20 cellular contexts compared by ENCODE assay signal in the genomic region with DNA sequence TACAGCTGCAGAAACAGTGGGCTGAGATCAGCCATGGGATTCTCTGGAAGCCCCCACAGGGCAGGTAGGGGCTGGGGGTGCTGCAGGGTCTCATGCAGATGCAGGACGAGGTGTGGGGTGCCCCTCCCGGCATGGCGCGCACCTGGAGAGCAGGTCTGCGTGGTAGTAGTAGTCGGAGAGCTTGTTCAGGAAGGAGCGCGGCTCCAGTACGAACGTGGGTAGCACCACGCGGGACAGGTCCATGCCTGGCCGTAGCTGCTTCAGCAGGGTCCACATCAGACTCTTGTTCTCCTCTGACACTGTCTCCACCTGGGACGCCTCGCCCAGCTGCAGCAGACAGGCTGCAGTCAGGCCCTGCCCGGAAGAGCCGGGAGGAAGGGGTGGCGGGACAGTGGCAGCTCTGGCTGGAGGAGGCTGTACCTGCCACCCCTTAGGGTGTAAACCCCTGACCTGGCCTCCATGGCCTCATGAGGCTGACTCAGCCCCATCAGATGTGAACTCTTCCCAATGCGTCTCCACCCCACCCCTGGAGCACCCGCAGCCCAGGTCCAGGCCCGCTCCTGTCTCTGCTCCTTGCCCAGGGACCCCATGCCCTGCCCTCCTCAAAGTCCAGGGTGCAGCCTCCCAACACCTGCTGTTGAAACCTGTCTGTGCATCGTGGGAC. TPM values are rescaled to one million over a fixed set of nuclear protein-coding genes. Genes with fewer than 3 reads are reported as not detected.
DNase-seq lines count a peak whose midpoint lies in the region; ATAC-seq and TF ChIP-seq lines count a peak whose summit lies in the region.
"Had no signal": no experiment of that assay in that cellular context is flagged by ENCODE, and none has a peak within 500 bp of the region (broad histone marks: within the 10 kb centered on the region; RNA-seq: fewer than 3 reads in every experiment).

No MANE protein-coding gene starts in this region.

- H3K4me2 ChIP-seq in BLaER1 = peak overlapping the region; percentile 77

- H3K9ac ChIP-seq in BLaER1 (0 out of 2 replicates have a peak overlapping the region, but pooled peaks have one; percentile 29), endodermal cell (ENCODE audit: extremely low read depth, low read length, poor library complexity, severe bottlenecking) (no peak overlapping the region)

- TF ChIP-seq POLR2A in sigmoid colon (IDR thresholded peaks at IDR 0.05) = no peak

- no peaks in the 10 kb centered on the region for H3K9me3 ChIP-seq in BLaER1
- no peaks in the 10 kb centered on the region for H3K9me3 ChIP-seq in endodermal cell (ENCODE audit: control insufficient read depth, low read length)
- no peaks in the 10 kb centered on the region for H3K9me3 ChIP-seq in sigmoid colon
- H3K9me3 ChIP-seq: body of pancreas, gastroesophageal sphincter, ovary had no signal

- H3K27me3 ChIP-seq in BLaER1 = no peaks in the 10 kb centered on the region
- H3K27me3 ChIP-seq in endodermal cell (ENCODE audit: control insufficient read depth, insufficient read depth, low read length, poor library complexity, severe bottlenecking) = no peaks in the 10 kb centered on the region
- H3K27me3 ChIP-seq in sigmoid colon = no peaks in the 10 kb centered on the region
- H3K27me3 ChIP-seq: body of pancreas, gastroesophageal sphincter, ovary had no signal

- no peaks in the 10 kb centered on the region for H3K4me1 Mint-ChIP-seq in endodermal cell
- H3K4me1 Mint-ChIP-seq: activated T-helper 17 cell treated with anti-CD3 and anti-CD28 coated beads, Interleukin-2, amount 50 U/mL, for 72 hours; memory B cell had no signal

- H3K9me3 Mint-ChIP-seq in endodermal cell = no peaks in the 10 kb centered on the region
- H3K9me3 Mint-ChIP-seq: activated T-helper 17 cell treated with anti-CD3 and anti-CD28 coated beads, Interleukin-2, amount 50 U/mL, for 72 hours; memory B cell had no signal

- H3K36me3 ChIP-seq in BLaER1 (peaks cover 26% of the 10 kb centered on the region; the same call in 1 of the 2 replicates), endodermal cell (ENCODE audit: control insufficient read depth, insufficient read depth, low read length) (no peaks in the 10 kb centered on the region), sigmoid colon (peaks cover 8 to 77% (median 30%) of the 10 kb centered on the region in 4 donors)
- H3K36me3 ChIP-seq: ovary had no signal

- H3K36me3 Mint-ChIP-seq in endodermal cell (ENCODE audit: low read depth) = no peaks in the 10 kb centered on the region

- TF ChIP-seq CTCF in endodermal cell (conservative IDR thresholded peaks at IDR 0.05) = no peak
- TF ChIP-seq CTCF in sigmoid colon (IDR thresholded peaks at IDR 0.05) = no peak

- TF ChIP-seq EP300 in sigmoid colon (IDR thresholded peaks at IDR 0.05) = no peak

- H4K20me1 ChIP-seq in BLaER1 = no peaks in the 10 kb centered on the region

- H3K4me1 ChIP-seq in BLaER1 (peaks cover 84% of the 10 kb centered on the region), endodermal cell (ENCODE audit: control insufficient read depth, insufficient read depth, low read length) (no peaks in the 10 kb centered on the region), sigmoid colon (peaks cover 0 to 4% (median 0%) of the 10 kb centered on the region in 4 donors)
- H3K4me1 ChIP-seq: body of pancreas had no signal

- no peak overlapping the region for H3K27ac Mint-ChIP-seq in endodermal cell
- H3K27ac Mint-ChIP-seq: activated CD4-positive, alpha-beta T cell treated with anti-CD3 and anti-CD28 coated beads for 36 hours; activated T-helper 17 cell treated with anti-CD3 and anti-CD28 coated beads, Interleukin-2, amount 50 U/mL, for 72 hours; memory B cell had no signal

- H3K4me3 Mint-ChIP-seq in endodermal cell = no peak overlapping the region
- H3K4me3 Mint-ChIP-seq: activated CD4-positive, alpha-beta T cell treated with anti-CD3 and anti-CD28 coated beads for 36 hours; activated T-helper 17 cell treated with anti-CD3 and anti-CD28 coated beads, Interleukin-2, amount 50 U/mL, for 72 hours; memory B cell had no signal

- intact Hi-C loops in sigmoid colon (cut with DNase I) = no loop called here

- ATAC-seq in GM18502 (IDR thresholded peaks at IDR 0.05; ENCODE audit: poor library complexity, unreplicated experiment) = no peak
- ATAC-seq in HG03432 (IDR thresholded peaks at IDR 0.05; ENCODE audit: unreplicated experiment) = no peak
- ATAC-seq: activated CD4-positive, alpha-beta T cell treated with anti-CD3 and anti-CD28 coated beads for 36 hours; activated T-helper 17 cell treated with anti-CD3 and anti-CD28 coated beads, Interleukin-2, amount 50 U/mL, for 72 hours; body of pancreas; gastroesophageal sphincter; right cardiac atrium had no signal

- peaks cover 3% of the 10 kb centered on the region for H3K27me3 Mint-ChIP-seq in endodermal cell (ENCODE audit: insufficient read depth)
- H3K27me3 Mint-ChIP-seq: activated CD4-positive, alpha-beta T cell treated with anti-CD3 and anti-CD28 coated beads for 36 hours; activated T-helper 17 cell treated with anti-CD3 and anti-CD28 coated beads, Interleukin-2, amount 50 U/mL, for 72 hours had no signal

- in situ Hi-C loops in KBM-7 (cut with MboI; ENCODE audit: low pct_unique_long_range_greater_than_20kb, low sequenced_read_pairs) = no loop called here

- 93 to 95% methylated on average over 12 to 22 of the region's 22 CpGs for WGBS in endodermal cell (ENCODE audit: insufficient coverage in 1 of 2, insufficient read length in 1 of 2), 2 experiments
- 92 to 94% methylated on average over 22 of the region's 22 CpGs for WGBS in sigmoid colon, 2 donors

- peak; percentile 1 for DNase-seq in Daoy (ENCODE audit: low read depth)
- DNase-seq in endodermal cell = peak; percentile 38
- peak; percentile 59 for DNase-seq in sigmoid colon
- DNase-seq in KBM-7 = no peak
- DNase-seq: activated CD4-positive, alpha-beta T cell treated with anti-CD3 and anti-CD28 coated beads for 36 hours; body of pancreas; DMS 273 treated with DMSO at 0.1 percent for 48 hours; Karpas-422; kidney glomerular epithelial cell; NCI-H1694 treated with DMSO at 0.1 percent for 48 hours; NCI-H2227 treated with DMSO at 0.1 percent for 48 hours; SIG-M5 had no signal

- H3K27ac ChIP-seq in BLaER1 (no peak overlapping the region), endodermal cell (ENCODE audit: low read depth, low read length) (no peak overlapping the region), sigmoid colon (no peak overlapping the region)
- H3K27ac ChIP-seq: body of pancreas, gastroesophageal sphincter, ovary had no signal

- H3K4me3 ChIP-seq in BLaER1 = no peak overlapping the region
- H3K4me3 ChIP-seq in endodermal cell (ENCODE audit: low read length) = no peak overlapping the region
- no peak overlapping the region for H3K4me3 ChIP-seq in sigmoid colon
- H3K4me3 ChIP-seq: body of pancreas, gastroesophageal sphincter, ovary had no signal

RNA-seq across cellular contexts. Expression of gene CARS1, which starts 47.0 kb away (rescaled TPM):
- total RNA-seq in Daoy (2014; rRNA removed; shearing (Covaris generic)) = 36.6 and 42.6 TPM in 2 replicates
- total RNA-seq in endodermal cell (10 to 100 TPM; 48.0 to 52.8 TPM), sigmoid colon (10 to 100 TPM; 34.6 to 49.0 (median 39.6) TPM)
- 59.6 TPM for polyA plus RNA-seq in endodermal cell (2013, experiment 1 of 2)
- polyA plus RNA-seq in endodermal cell (2013, experiment 2 of 2) = 35.9 TPM
- 10 to 100 TPM; 21.0 to 57.1 (median 35.4) TPM for polyA plus RNA-seq in sigmoid colon
